8 cellular contexts compared by ENCODE assay signal in the genomic region with DNA sequence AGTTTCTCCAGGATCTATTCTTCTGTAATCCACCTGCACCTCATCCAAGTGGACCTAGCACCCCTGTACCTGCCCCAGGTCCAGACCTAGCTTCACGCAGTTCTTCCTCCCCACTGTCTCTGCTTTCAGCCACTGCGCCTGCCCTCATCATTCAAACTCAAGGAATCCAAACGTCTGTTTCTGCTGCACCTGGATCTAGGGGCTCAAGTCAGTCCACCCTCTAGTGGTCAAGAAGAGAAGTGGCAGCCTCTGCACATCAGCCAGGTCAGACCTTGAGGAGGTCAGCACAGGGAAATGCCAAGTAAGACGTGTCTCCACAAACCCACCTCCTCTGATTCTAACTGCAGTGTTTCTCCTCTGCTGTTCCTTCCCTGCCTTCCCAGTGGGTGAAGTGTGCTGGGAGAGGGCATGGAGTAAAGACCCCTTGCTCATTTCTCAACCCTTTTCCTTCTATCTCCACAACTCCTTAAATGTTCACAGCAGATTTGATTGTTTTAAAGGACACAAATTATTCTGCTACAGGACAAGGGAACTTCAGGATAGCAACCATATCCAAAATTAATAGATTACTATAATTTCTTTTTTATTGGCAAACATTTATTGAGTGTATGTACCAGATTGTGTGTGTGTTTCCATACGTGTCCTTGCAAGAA. TPM values are rescaled to one million over a fixed set of nuclear protein-coding genes. Genes with fewer than 3 reads are reported as not detected.
A peak's percentile ranks its signal among the peaks of the same experiment; 100 is the strongest.
DNase-seq lines count a peak whose midpoint lies in the region; ATAC-seq, FAIRE-seq and TF ChIP-seq lines count a peak whose summit lies in the region.

No MANE protein-coding gene starts in this region.

- no peaks in the 10 kb centered on the region for H3K79me2 ChIP-seq in H1 (ENCODE audit: control insufficient read depth in 1 of 2, insufficient read depth in 2 of 2, low read length in 2 of 2)

- intact Hi-C loops in mucosa of descending colon (cut with DNase I, micrococcal nuclease), result no loop called here

- no peak overlapping the region for H2BK12ac ChIP-seq in H1 (ENCODE audit: low read depth, low read length)

- ATAC-seq in HG03095 (IDR thresholded peaks at IDR 0.05; ENCODE audit: unreplicated experiment), result peak; percentile 98
- peak; percentile 81 for ATAC-seq in mucosa of descending colon

- peaks cover 0 to 3% (median 1%) of the 10 kb centered on the region in 4 experiments; a peak in 3 of 7 replicates for H3K4me1 ChIP-seq in H1 (replicated peaks in 1 of 4; ENCODE audit: control insufficient read depth in 3 of 4, insufficient read depth in 4 of 4, low read length in 3 of 4)
- peaks cover 5% of the 10 kb centered on the region for H3K4me1 ChIP-seq in mucosa of descending colon (ENCODE audit: low read depth)

- no peak for TF ChIP-seq EP300 in H1 (IDR thresholded peaks at IDR 0.05; ENCODE audit: borderline replicate concordance in 1 of 2, low read depth in 2 of 2, low read length in 2 of 2)

- H3K4me3 ChIP-seq in H1 (ENCODE audit: extremely low read depth in 1 of 4, insufficient read depth in 2 of 4, low read depth in 3 of 4, low read length in 4 of 4), result no peak overlapping the region
- no peak overlapping the region for H3K4me3 ChIP-seq in mucosa of descending colon

- CTCF ChIA-PET in H1 (lab: Charles Lee; ENCODE audit: partially characterized antibody), result interaction anchor here (0.7 to 3.5 kb wide), 45 partner anchors 9 to 580 kb away, joined by 3 to 22 read pairs (median 4); no protein-coding TSS in a partner anchor

- no peak overlapping the region for H3K14ac ChIP-seq in H1 (ENCODE audit: insufficient read length)

- H3K27ac ChIP-seq in H1 (ENCODE audit: low read depth, low read length), result no peak overlapping the region

- H3K9me3 ChIP-seq in H1 (ENCODE audit: insufficient read depth in 2 of 2, low read depth in 1 of 2, low read length in 1 of 2) (no peaks in the 10 kb centered on the region), mucosa of descending colon (no peaks in the 10 kb centered on the region)

- H2AK5ac ChIP-seq in H1 (ENCODE audit: low read depth, low read length), result no peak overlapping the region

- H2BK5ac ChIP-seq in H1 (ENCODE audit: low read depth, low read length), result no peak overlapping the region

- FAIRE-seq in GM19239 (lab: Jason Lieb, UNC) (peak; percentile 92), H1 (lab: Jason Lieb, UNC) (peak; percentile 96)

- no peaks in the 10 kb centered on the region for H3K27me3 ChIP-seq in H1 (replicated peaks in 1 of 4; ENCODE audit: control insufficient read depth in 3 of 4, extremely low read depth in 1 of 4, insufficient read depth in 3 of 4, low read length in 3 of 4)

- H4K8ac ChIP-seq in H1 (ENCODE audit: extremely low read depth, insufficient read depth, low read length), result no peak overlapping the region

- H3K4ac ChIP-seq in H1 (replicated peaks; ENCODE audit: insufficient read length, low read depth, low read length), result no peak overlapping the region

- H2AFZ ChIP-seq in H1 (ENCODE audit: low read length), result peak overlapping the region; percentile 94; the same call in 1 of the 2 replicates

- no peak overlapping the region for H4K5ac ChIP-seq in H1 (ENCODE audit: insufficient read length, low read depth, low read length)

- peak; percentile 86 to 92 for TF ChIP-seq RAD21 in H1 (IDR thresholded peaks at IDR 0.05 in 1 of 2, conservative IDR thresholded peaks at IDR 0.05 in 1 of 2; ENCODE audit: low read depth in 2 of 2, low read length in 2 of 2)

- H2BK120ac ChIP-seq in H1 (replicated peaks; ENCODE audit: low read depth, low read length), result no peak overlapping the region

- WGBS in H1 (ENCODE audit: extremely low coverage in 1 of 2, insufficient coverage in 1 of 2, insufficient read length in 1 of 2, insufficient replicate concordance in 2 of 2, low coverage in 1 of 2, low lambda C conversion rate in 2 of 2, missing lambda C conversion rate in 1 of 2), 2 experiments, result 42% methylated on average over 5 of the region's 5 CpGs; no CpG with 5 or more reads in 1 of the 2 experiments

- no peak overlapping the region for H2BK20ac ChIP-seq in H1 (ENCODE audit: low read length)

- TF ChIP-seq POLR2A in H1 (IDR thresholded peaks at IDR 0.05; ENCODE audit: control extremely low read depth in 1 of 2, low read depth in 2 of 2, low read length in 2 of 2), result no peak

- H3K4me2 ChIP-seq in H1 (ENCODE audit: insufficient read depth in 1 of 2, low read depth in 2 of 2, low read length in 2 of 2), result no peak overlapping the region

- in situ Hi-C loops in Caki2 (cut with HindIII; ENCODE audit: low pct_unique_long_range_greater_than_20kb, low sequenced_read_pairs), result no loop called here

- no peak overlapping the region for H4K91ac ChIP-seq in H1 (replicated peaks; ENCODE audit: insufficient read length, low read length)

- DNase-seq in Caki2 (ENCODE audit: low read depth), result peak; percentile 8
- peak; percentile 65 for DNase-seq in GM19239 (ENCODE audit: insufficient read length, low spot score)
- DNase-seq in NCI-H2227 treated with DMSO at 0.1 percent for 48 hours (lab: John Stamatoyannopoulos, UW), result peak; percentile 64
- peak; percentile 32 for DNase-seq in activated CD4-positive, CD25-positive, alpha-beta regulatory T cell treated with anti-CD3 and anti-CD28 coated beads, Interleukin-2, amount 50 U/mL, for 72 hours
- DNase-seq in H1 (ENCODE audit: low read depth in 1 of 2, low spot score in 2 of 2), result peak in 1 of 2 experiments; percentile 61
- peak in 2 of 3 donors; percentile 53 to 67 for DNase-seq in mucosa of descending colon
- no peak for DNase-seq in mesenteric fat pad (ENCODE audit: low spot score)

- H3K23me2 ChIP-seq in H1 (ENCODE audit: low read depth, low read length), result no peaks in the 10 kb centered on the region; the same call in 1 of the 2 replicates

- H3K18ac ChIP-seq in H1 (ENCODE audit: extremely low read depth, low read length), result no peak overlapping the region

- H3K56ac ChIP-seq in H1 (replicated peaks; ENCODE audit: insufficient read length, low read depth, low read length), result no peak overlapping the region

- H3K36me3 ChIP-seq in H1 (ENCODE audit: control insufficient read depth in 2 of 4, insufficient read depth in 4 of 4, low read length in 3 of 4), result no peaks in the 10 kb centered on the region
- H3K36me3 ChIP-seq in mucosa of descending colon (ENCODE audit: low read depth), result no peaks in the 10 kb centered on the region

- no peaks in the 10 kb centered on the region for H4K20me1 ChIP-seq in H1 (replicated peaks in 1 of 2; ENCODE audit: control insufficient read depth in 1 of 2, insufficient read depth in 2 of 2, low read length in 2 of 2)

- no peak overlapping the region for H3K23ac ChIP-seq in H1 (ENCODE audit: insufficient read length)

- POLR2A ChIA-PET in H1 (lab: Charles Lee; ENCODE audit: partially characterized antibody), result no interaction called here

- H3K9ac ChIP-seq in H1 (replicated peaks in 1 of 4; ENCODE audit: extremely low read depth in 1 of 4, low read depth in 3 of 4, low read length in 3 of 4), result no peak overlapping the region

- TF ChIP-seq CTCF in H1 (IDR thresholded peaks at IDR 0.05; ENCODE audit: control extremely low read depth in 1 of 3, insufficient read depth in 1 of 3, low read depth in 1 of 3, low read length in 3 of 3) (peak; percentile 88 to 100 (median 90)), mucosa of descending colon (IDR thresholded peaks at IDR 0.05) (peak; percentile 91)

- no peaks in the 10 kb centered on the region for H3K79me1 ChIP-seq in H1 (ENCODE audit: low read depth, low read length)

- H2BK15ac ChIP-seq in H1 (ENCODE audit: low read length), result no peak overlapping the region

TF ChIP-seq in H1, 55 proteins besides CTCF, POLR2A, EP300 and RAD21:
- no peak for TF ChIP-seq RXRA (IDR thresholded peaks at IDR 0.05; ENCODE audit: insufficient read depth, low read depth, low read length)
- peak; percentile 72; the same call in 1 of the 2 replicates for TF ChIP-seq TCF12 (IDR thresholded peaks at IDR 0.05; ENCODE audit: low read depth, low read length)

RNA-seq across cellular contexts. Expression of gene RNF152, which starts 8.7 kb away (rescaled TPM):
- total RNA-seq in Caki2 (2014; rRNA removed; shearing (Covaris generic); ENCODE audit: low replicate concordance), result not detected in 2 replicates
- 2.2 and 2.7 TPM in 2 replicates for total RNA-seq in H1 (2021; fragmentation: NEBNext Ultra II Directional; extraction: Animal tissue kit (Norgen Biotek cat#: 25700))
- 1.1 and 1.7 TPM in 2 replicates for polyA plus RNA-seq in H1 (2011; rRNA removed)
- 0.92 TPM for polyA plus RNA-seq in H1 (2011; cell fraction: cytosol; rRNA removed)
- polyA plus RNA-seq in H1 (2011; cell fraction: nucleus; rRNA removed), result 1.1 TPM
- polyA plus RNA-seq in H1 (2012, experiment 1 of 2), result 0.29 to 0.99 TPM (median 0.70 TPM) in 4 replicates
- 0.03 TPM for polyA plus RNA-seq in H1 (2012, experiment 2 of 2)
- 0.69 TPM for polyA plus RNA-seq in H1 (2013, experiment 1 of 2)
- 0.46 TPM for polyA plus RNA-seq in H1 (2013, experiment 2 of 2)
- 5.6 and 7.6 TPM in 2 replicates for polyA minus RNA-seq in H1 (2011; rRNA and poly(A)+ RNA removed)
- polyA minus RNA-seq in H1 (2011; cell fraction: cytosol; rRNA and poly(A)+ RNA removed), result 0.81 TPM
- 4.8 TPM for polyA minus RNA-seq in H1 (2011; cell fraction: nucleus; rRNA and poly(A)+ RNA removed)
- 10 to 100 TPM; 61.0 to 99.8 (median 98.0) TPM for total RNA-seq in mucosa of descending colon
- total RNA-seq in mesenteric fat pad, result 9.6 TPM
